21 cellular contexts compared by ENCODE assay signal in the genomic region with DNA sequence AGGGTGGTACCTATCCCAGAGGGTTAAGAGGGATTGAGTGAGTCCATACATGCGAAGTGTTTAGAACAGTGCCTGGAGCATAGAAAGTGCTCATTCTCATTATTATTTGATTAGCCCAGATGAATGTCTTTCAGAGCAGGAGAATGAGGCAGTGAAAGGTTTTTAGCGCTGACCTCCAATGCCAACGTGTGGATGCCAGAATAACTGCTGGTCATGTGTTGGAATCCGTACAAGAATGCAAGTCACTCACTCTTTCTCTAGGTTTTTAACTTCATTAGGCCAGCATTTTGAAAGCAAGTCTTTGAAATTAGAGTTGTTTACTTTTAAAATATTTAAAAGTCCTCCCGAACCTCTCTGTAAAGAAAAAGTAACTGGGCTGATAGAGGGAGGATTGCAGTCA.
DNase-seq lines count a peak whose midpoint lies in the region; ATAC-seq and TF ChIP-seq lines count a peak whose summit lies in the region.
"Had no signal": no experiment of that assay in that cellular context is flagged by ENCODE, and none has a peak within 500 bp of the region (broad histone marks: within the 10 kb centered on the region; RNA-seq: fewer than 3 reads in every experiment).

No MANE protein-coding gene starts in this region.

- no peaks in the 10 kb centered on the region for H3K9me3 Mint-ChIP-seq in activated CD4-positive, alpha-beta T cell treated with anti-CD3 and anti-CD28 coated beads, Interleukin-2, amount 10 ng/mL, durations not matched to agents 7 days and 5 days
- H3K9me3 Mint-ChIP-seq: CD4-positive, CD25-positive, alpha-beta regulatory T cell; CD8-positive, alpha-beta memory T cell; GM23338 had no signal

- no peaks in the 10 kb centered on the region for H3K4me1 Mint-ChIP-seq in activated CD4-positive, alpha-beta T cell treated with anti-CD3 and anti-CD28 coated beads, Interleukin-2, amount 10 ng/mL, durations not matched to agents 7 days and 5 days
- H3K4me1 Mint-ChIP-seq: CD4-positive, CD25-positive, alpha-beta regulatory T cell; CD8-positive, alpha-beta memory T cell had no signal

- POLR2A ChIA-PET in activated CD4-positive, alpha-beta T cell treated with anti-CD3 and anti-CD28 coated beads, Interleukin-2, amount 10 ng/mL, durations not matched to agents 7 days and 5 days (lab: Charles Lee) = no interaction called here

- H3K36me3 Mint-ChIP-seq in activated CD4-positive, alpha-beta T cell treated with anti-CD3 and anti-CD28 coated beads, Interleukin-2, amount 10 ng/mL, durations not matched to agents 7 days and 5 days (ENCODE audit: low read depth) = no peaks in the 10 kb centered on the region
- H3K36me3 Mint-ChIP-seq: CD4-positive, CD25-positive, alpha-beta regulatory T cell; CD8-positive, alpha-beta memory T cell had no signal

- no peak overlapping the region for H3K27ac Mint-ChIP-seq in activated CD4-positive, alpha-beta T cell treated with anti-CD3 and anti-CD28 coated beads, Interleukin-2, amount 10 ng/mL, durations not matched to agents 7 days and 5 days
- H3K27ac Mint-ChIP-seq: CD4-positive, CD25-positive, alpha-beta regulatory T cell; CD8-positive, alpha-beta memory T cell; GM23338 had no signal

- no peak for TF ChIP-seq CTCF in epithelial cell of proximal tubule (conservative IDR thresholded peaks at IDR 0.05; ENCODE audit: low read depth, low read length)

- peak; percentile 21 for DNase-seq in AG08395 (ENCODE audit: low spot score)
- peak; percentile 2 for DNase-seq in M059J (ENCODE audit: low read depth)
- DNase-seq in epithelial cell of proximal tubule (ENCODE audit: low read depth) = peak; percentile 16
- peak; percentile 38 for DNase-seq in retina
- no peak for DNase-seq in activated CD4-positive, alpha-beta T cell treated with anti-CD3 and anti-CD28 coated beads, Interleukin-2, amount 10 ng/mL, durations not matched to agents 7 days and 5 days
- no peak for DNase-seq in NCI-H526 (lab: John Stamatoyannopoulos, UW)
- no peak for DNase-seq in activated effector memory CD4-positive, alpha-beta T cell treated with Interleukin-2 at 50 U/mL for 16 hours
- DNase-seq: 8988T; BE2C; C1 segment of cervical spinal cord; CD4-positive, CD25-positive, alpha-beta regulatory T cell; CD8-positive, alpha-beta memory T cell; COR-L47; DMS 273 treated with DMSO at 0.1 percent for 48 hours; DMS53; DND-41; EL; HCEC 1CT had no signal

- CTCF ChIA-PET in activated CD4-positive, alpha-beta T cell treated with anti-CD3 and anti-CD28 coated beads, Interleukin-2, amount 10 ng/mL, durations not matched to agents 7 days and 5 days (lab: Charles Lee) = no interaction called here

- H3K27me3 Mint-ChIP-seq in activated CD4-positive, alpha-beta T cell treated with anti-CD3 and anti-CD28 coated beads, Interleukin-2, amount 10 ng/mL, durations not matched to agents 7 days and 5 days = peaks cover 2% of the 10 kb centered on the region

- no peak overlapping the region for H3K4me3 Mint-ChIP-seq in activated CD4-positive, alpha-beta T cell treated with anti-CD3 and anti-CD28 coated beads, Interleukin-2, amount 10 ng/mL, durations not matched to agents 7 days and 5 days
- H3K4me3 Mint-ChIP-seq: CD4-positive, CD25-positive, alpha-beta regulatory T cell; CD8-positive, alpha-beta memory T cell; GM23338 had no signal

- no peak for ATAC-seq in esophagus mucosa
- ATAC-seq: GM12878 had no signal

- H3K4me3 ChIP-seq in epithelial cell of proximal tubule (ENCODE audit: low read depth, low read length) = no peak overlapping the region
- H3K4me3 ChIP-seq: GM12878, GM23338 had no signal

Comparison
In these comparisons a context has a peak if more than half of its experiments do, and no peak if none do; other contexts are left out.
1. DNase-seq: peak in AG08395 (single experiment), M059J (single experiment), epithelial cell of proximal tubule (single experiment) and retina (single experiment); none in activated CD4-positive, alpha-beta T cell treated with anti-CD3 and anti-CD28 coated beads, Interleukin-2, amount 10 ng/mL, durations not matched to agents 7 days and 5 days (single experiment), NCI-H526 (0 of 2) and activated effector memory CD4-positive, alpha-beta T cell treated with Interleukin-2 at 50 U/mL for 16 hours (single experiment).